In genomic region chr2:230901006-230901405, GRCh38 we compare ENCODE assay signal across 1 cellular context.
TF ChIP-seq lines count a peak whose summit lies in the region.

No MANE protein-coding gene starts in this region.

TF ChIP-seq in HepG2, 621 proteins besides CTCF, POLR2A, EP300 and RAD21:
- TF ChIP-seq SATB2 (CRISPR knock-in tag; IDR thresholded peaks at IDR 0.05) (no peak), ZNF678 (CRISPR knock-in tag; IDR thresholded peaks at IDR 0.05) (no peak), SP5 (CRISPR knock-in tag; IDR thresholded peaks at IDR 0.05; ENCODE audit: borderline replicate concordance, low read depth) (no peak), ZBTB46 (CRISPR knock-in tag; IDR thresholded peaks at IDR 0.05; ENCODE audit: borderline replicate concordance) (no peak), AHR (CRISPR knock-in tag; IDR thresholded peaks at IDR 0.05) (no peak), ZNF7 (CRISPR knock-in tag; IDR thresholded peaks at IDR 0.05) (no peak), ATF2 (CRISPR knock-in tag; IDR thresholded peaks at IDR 0.05) (no peak), U2AF1 (optimal IDR thresholded peaks at IDR 0.05; ENCODE audit: low read depth, low read length) (no peak), TOE1 (CRISPR knock-in tag; IDR thresholded peaks at IDR 0.05) (no peak), HNRNPUL1 (IDR thresholded peaks at IDR 0.05; ENCODE audit: low read depth, low read length) (no peak), ARID4A (CRISPR knock-in tag; IDR thresholded peaks at IDR 0.05; ENCODE audit: borderline replicate concordance) (no peak), ZNF513 (CRISPR knock-in tag; conservative IDR thresholded peaks at IDR 0.05) (no peak), ZUFSP (CRISPR knock-in tag; IDR thresholded peaks at IDR 0.05; ENCODE audit: borderline replicate concordance) (no peak)
